In genomic region chr6:42428326-42429041, GRCh38 we compare ENCODE assay signal across 8 cellular contexts. TPM values are rescaled to one million over a fixed set of nuclear protein-coding genes. Genes with fewer than 3 reads are reported as not detected.
DNase-seq lines count a peak whose midpoint lies in the region; ATAC-seq and TF ChIP-seq lines count a peak whose summit lies in the region.

No MANE protein-coding gene starts in this region.

- H3K79me1 ChIP-seq in neuronal stem cell (ENCODE audit: low read depth, low read length): peaks cover 7% of the 10 kb centered on the region

- ATAC-seq in omental fat pad (ENCODE audit: low FRiP score) (no peak), GM18867 (IDR thresholded peaks at IDR 0.05; ENCODE audit: unreplicated experiment) (no peak)

- intact Hi-C loops in prostate gland (cut with DNase I): no loop called here

- H2AFZ ChIP-seq in neuronal stem cell (ENCODE audit: low read length): no peak overlapping the region

- peak; percentile 65 for DNase-seq in GM10266 (ENCODE audit: extremely low spot score)
- DNase-seq in NCI-H69 (lab: John Stamatoyannopoulos, UW): peak; percentile 25
- peak; percentile 17 for DNase-seq in cerebellum (ENCODE audit: low spot score)
- no peak for DNase-seq in neuronal stem cell (ENCODE audit: low spot score)
- DNase-seq in omental fat pad (ENCODE audit: low spot score): no peak
- DNase-seq in G401 (ENCODE audit: low spot score): no peak
- DNase-seq in prostate gland (ENCODE audit: low spot score): no peak

- H3K4ac ChIP-seq in neuronal stem cell (ENCODE audit: low read length): no peak overlapping the region

- no peak for TF ChIP-seq POLR2A in prostate gland (IDR thresholded peaks at IDR 0.05)

- H3K14ac ChIP-seq in neuronal stem cell (ENCODE audit: low read length): no peak overlapping the region

- H3K36me3 ChIP-seq in neuronal stem cell (replicated peaks in 1 of 2; ENCODE audit: control insufficient read depth in 2 of 2, insufficient read depth in 2 of 2, low read length in 2 of 2) (peaks cover 0 to 1% of the 10 kb centered on the region in 2 donors), prostate gland (no peaks in the 10 kb centered on the region)

- peak overlapping the region; percentile 50 for H2AK5ac ChIP-seq in neuronal stem cell (ENCODE audit: low read depth, low read length)

- H3K27me3 ChIP-seq in neuronal stem cell (ENCODE audit: control insufficient read depth in 3 of 3, insufficient read depth in 3 of 3, low read depth in 1 of 3, low read length in 3 of 3) (no peaks in the 10 kb centered on the region), prostate gland (replicated peaks; ENCODE audit: insufficient read depth) (no peaks in the 10 kb centered on the region)

- H4K91ac ChIP-seq in neuronal stem cell (ENCODE audit: low read depth, low read length, poor library complexity): no peak overlapping the region

- peak overlapping the region; percentile 82 for H2BK12ac ChIP-seq in neuronal stem cell (ENCODE audit: low read length)

- H3K9me3 ChIP-seq in neuronal stem cell (replicated peaks in 1 of 2; ENCODE audit: control insufficient read depth in 2 of 2, insufficient read depth in 1 of 2, low read depth in 1 of 2, low read length in 2 of 2): peaks cover 3 to 7% of the 10 kb centered on the region in 2 donors
- no peaks in the 10 kb centered on the region for H3K9me3 ChIP-seq in prostate gland

- in situ Hi-C loops in G401 (cut with HindIII; ENCODE audit: low sequenced_read_pairs): no loop called here

- H3K4me2 ChIP-seq in neuronal stem cell (ENCODE audit: insufficient read depth, low read length, poor library complexity, severe bottlenecking): peak overlapping the region; percentile 2

- H3K27ac ChIP-seq in neuronal stem cell (replicated peaks; ENCODE audit: low read length): peak overlapping the region; percentile 39
- H3K27ac ChIP-seq in prostate gland: no peak overlapping the region

- WGBS in neuronal stem cell (ENCODE audit: extremely low coverage in 2 of 2, insufficient read length in 2 of 2, insufficient replicate concordance in 1 of 2), 2 donors: no CpG with 5 or more reads among the region's 7 CpGs
- WGBS in prostate gland: 61% methylated on average over 7 of the region's 7 CpGs

- TF ChIP-seq CTCF in GM10266 (IDR thresholded peaks at IDR 0.05; ENCODE audit: control insufficient read depth, insufficient read depth, low read depth, missing control alignments) (no peak), omental fat pad (IDR thresholded peaks at IDR 0.05) (no peak), prostate gland (IDR thresholded peaks at IDR 0.05) (no peak)

- no peak overlapping the region for H4K8ac ChIP-seq in neuronal stem cell (ENCODE audit: low read depth, low read length)

- peak overlapping the region; percentile 67 for H3K23ac ChIP-seq in neuronal stem cell (ENCODE audit: low read depth, low read length, poor library complexity)

- H3K9ac ChIP-seq in neuronal stem cell (ENCODE audit: low read depth, low read length, poor library complexity): peak overlapping the region; percentile 9

- no peak overlapping the region for H2BK5ac ChIP-seq in neuronal stem cell (ENCODE audit: low read length)

- H3K4me1 ChIP-seq in neuronal stem cell (ENCODE audit: control insufficient read depth in 2 of 2, insufficient read depth in 1 of 2, low read depth in 1 of 2, low read length in 2 of 2) (peaks cover 10 to 21% of the 10 kb centered on the region in 2 donors), prostate gland (replicated peaks) (no peaks in the 10 kb centered on the region)

- peak overlapping the region; percentile 70 for H3K18ac ChIP-seq in neuronal stem cell (ENCODE audit: low read length)

- H2BK120ac ChIP-seq in neuronal stem cell (ENCODE audit: low read depth, low read length): no peak overlapping the region

- peak overlapping the region; percentile 21 for H2BK15ac ChIP-seq in neuronal stem cell (ENCODE audit: low read length)

- H3K4me3 ChIP-seq in neuronal stem cell (ENCODE audit: low read length in 2 of 2) (no peak overlapping the region), prostate gland (no peak overlapping the region)

RNA-seq across cellular contexts. Expression of gene TRERF1, which starts 23.2 kb away (rescaled TPM):
- total RNA-seq in cerebellum: 6.4 TPM
- polyA plus RNA-seq in neuronal stem cell (2013, experiment 1 of 2): 13.6 TPM
- 14.1 TPM for polyA plus RNA-seq in neuronal stem cell (2013, experiment 2 of 2)
- 10 to 100 TPM in 1 of 4 donors, 1 to 10 TPM in 3; 2.0 to 10.2 (median 2.6) TPM for total RNA-seq in omental fat pad
- total RNA-seq in G401 (2014; rRNA removed; shearing (Covaris generic)): 3.3 and 3.8 TPM in 2 replicates
- total RNA-seq in prostate gland: 10 to 100 TPM in 1 of 2 donors, 1 to 10 TPM in 1; 9.5 to 34.8 TPM

Comparison
In these comparisons a context has a peak if more than half of its experiments do, and no peak if none do; other contexts are left out.
1. DNase-seq: peak in GM10266 (single experiment), NCI-H69 (single experiment) and cerebellum (single experiment); none in neuronal stem cell (single experiment), omental fat pad (single experiment), G401 (single experiment) and prostate gland (single experiment).